In the genomic region with DNA sequence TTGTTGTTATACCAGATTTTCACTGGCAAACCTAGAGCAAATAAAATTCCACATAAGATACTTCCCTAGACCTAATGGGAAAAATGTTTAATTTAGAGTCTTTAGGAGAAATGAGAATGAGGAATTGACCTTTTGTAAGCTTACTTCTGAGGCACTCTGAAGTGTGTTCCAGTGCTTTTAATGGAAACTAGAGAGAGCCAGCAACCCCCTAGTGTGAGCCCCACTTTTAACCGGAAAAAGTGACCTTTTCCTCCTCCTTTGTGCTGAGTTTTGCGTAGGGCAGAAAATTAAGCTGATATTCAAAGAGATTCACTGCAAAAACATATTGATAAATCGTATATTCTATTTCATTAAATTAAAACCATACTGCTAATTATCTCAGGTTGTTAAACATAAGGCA, we compare ENCODE assay signal across 12 cellular contexts. TPM values are rescaled to one million over a fixed set of nuclear protein-coding genes. Genes with fewer than 3 reads are reported as not detected.
DNase-seq lines count a peak whose midpoint lies in the region; ATAC-seq and TF ChIP-seq lines count a peak whose summit lies in the region.
"Had no signal": no experiment of that assay in that cellular context is flagged by ENCODE, and none has a peak within 500 bp of the region (broad histone marks: within the 10 kb centered on the region; RNA-seq: fewer than 3 reads in every experiment).

No MANE protein-coding gene starts in this region.

- TF ChIP-seq POLR2A in prostate gland (IDR thresholded peaks at IDR 0.05), result no peak

- no peaks in the 10 kb centered on the region for H3K9me3 Mint-ChIP-seq in CD4-positive, CD25-positive, alpha-beta regulatory T cell
- no peaks in the 10 kb centered on the region for H3K9me3 Mint-ChIP-seq in GM23338
- H3K9me3 Mint-ChIP-seq in activated CD4-positive, alpha-beta memory T cell treated with anti-CD3 and anti-CD28 coated beads, Interleukin-2, amount 10 ng/mL, durations not matched to agents 7 days and 5 days, result no peaks in the 10 kb centered on the region

- H3K4me3 ChIP-seq in CD4-positive, CD25-positive, alpha-beta regulatory T cell (ENCODE audit: low read depth, low read length), result peak overlapping the region; percentile 100
- H3K4me3 ChIP-seq in GM23338, result no peak overlapping the region
- peak overlapping the region; percentile 92 for H3K4me3 ChIP-seq in mononuclear cell (ENCODE audit: low read length)
- H3K4me3 ChIP-seq in prostate gland, result no peak overlapping the region

- H4K20me1 ChIP-seq in GM23338 (replicated peaks; ENCODE audit: insufficient read depth), result no peaks in the 10 kb centered on the region

- DNase-seq in CD4-positive, CD25-positive, alpha-beta regulatory T cell, result peak in 1 of 3 donors; percentile 41
- no peak for DNase-seq in GM23338 (ENCODE audit: low spot score)
- no peak for DNase-seq in activated CD4-positive, alpha-beta memory T cell treated with anti-CD3 and anti-CD28 coated beads, Interleukin-2, amount 10 ng/mL, durations not matched to agents 7 days and 5 days
- DNase-seq in RWPE1 (ENCODE audit: low spot score), result no peak
- no peak for DNase-seq in prostate gland (ENCODE audit: low spot score)
- DNase-seq in DMS153 treated with DMSO at 0.1 percent for 48 hours (lab: John Stamatoyannopoulos, UW; ENCODE audit: unreplicated experiment), result no peak
- no peak for DNase-seq in globus pallidus (ENCODE audit: low spot score)
- DNase-seq: C1 segment of cervical spinal cord had no signal

- intact Hi-C loops in prostate gland (cut with DNase I), result no loop called here

- H3K36me3 ChIP-seq in CD4-positive, CD25-positive, alpha-beta regulatory T cell (ENCODE audit: control insufficient read depth, insufficient read depth, low read length), result peaks cover 4% of the 10 kb centered on the region
- H3K36me3 ChIP-seq in GM23338 (ENCODE audit: insufficient read depth) (no peaks in the 10 kb centered on the region), prostate gland (no peaks in the 10 kb centered on the region)

- H2AFZ ChIP-seq in GM23338, result no peak overlapping the region

- no peaks in the 10 kb centered on the region for H3K9me3 ChIP-seq in CD4-positive, CD25-positive, alpha-beta regulatory T cell (ENCODE audit: control insufficient read depth in 2 of 2, low read length in 2 of 2)
- H3K9me3 ChIP-seq in mononuclear cell (ENCODE audit: low read depth, low read length) (no peaks in the 10 kb centered on the region), prostate gland (no peaks in the 10 kb centered on the region)

- H3K27ac ChIP-seq in CD4-positive, CD25-positive, alpha-beta regulatory T cell (ENCODE audit: insufficient read depth, low read length, poor library complexity, severe bottlenecking), result peak overlapping the region; percentile 96
- H3K27ac ChIP-seq in GM23338 (ENCODE audit: low read depth), result no peak overlapping the region
- H3K27ac ChIP-seq in RWPE1, result no peak overlapping the region
- no peak overlapping the region for H3K27ac ChIP-seq in prostate gland

- no peaks in the 10 kb centered on the region for H3K27me3 ChIP-seq in CD4-positive, CD25-positive, alpha-beta regulatory T cell (ENCODE audit: control insufficient read depth, insufficient read depth, low read length)
- H3K27me3 ChIP-seq in GM23338 (ENCODE audit: insufficient read depth) (peaks cover 31% of the 10 kb centered on the region), mononuclear cell (ENCODE audit: insufficient read depth, low read length) (no peaks in the 10 kb centered on the region), prostate gland (replicated peaks; ENCODE audit: insufficient read depth) (no peaks in the 10 kb centered on the region)

- WGBS in prostate gland, result 76% methylated on average over 3 of the region's 3 CpGs

- peaks cover 68% of the 10 kb centered on the region for H3K4me1 ChIP-seq in CD4-positive, CD25-positive, alpha-beta regulatory T cell (ENCODE audit: control insufficient read depth, insufficient read depth, low read length, poor library complexity, severe bottlenecking)
- H3K4me1 ChIP-seq in GM23338 (ENCODE audit: insufficient read depth) (peaks cover 35% of the 10 kb centered on the region), mononuclear cell (ENCODE audit: insufficient read depth, low read length) (peaks cover 68% of the 10 kb centered on the region), prostate gland (replicated peaks) (no peaks in the 10 kb centered on the region)

- H3K27me3 Mint-ChIP-seq in CD4-positive, CD25-positive, alpha-beta regulatory T cell, result no peaks in the 10 kb centered on the region
- peaks cover 21% of the 10 kb centered on the region for H3K27me3 Mint-ChIP-seq in GM23338 (ENCODE audit: insufficient read depth, low read depth, poor library complexity)
- no peaks in the 10 kb centered on the region for H3K27me3 Mint-ChIP-seq in activated CD4-positive, alpha-beta memory T cell treated with anti-CD3 and anti-CD28 coated beads, Interleukin-2, amount 10 ng/mL, durations not matched to agents 7 days and 5 days

- no peak for ATAC-seq in CD4-positive, CD25-positive, alpha-beta regulatory T cell (ENCODE audit: low read depth in 2 of 2)
- ATAC-seq in GM23338, result no peak
- ATAC-seq: Panc1, sciatic nerve had no signal

- H3K79me2 ChIP-seq in GM23338 (replicated peaks; ENCODE audit: insufficient read depth), result no peaks in the 10 kb centered on the region

- CTCF ChIA-PET in activated CD4-positive, alpha-beta memory T cell treated with anti-CD3 and anti-CD28 coated beads, Interleukin-2, amount 10 ng/mL, durations not matched to agents 7 days and 5 days (lab: Charles Lee), result interaction anchor here (0.9 to 14.5 kb wide), 12 partner anchors 10 to 108 kb away, joined by 3 to 177 read pairs (median 10); no protein-coding TSS in a partner anchor
- CTCF ChIA-PET in RWPE1 (lab: Yijun Ruan, JAX), result no interaction called here

- peak overlapping the region; percentile 80 to 99 (median 92) for H3K4me3 Mint-ChIP-seq in CD4-positive, CD25-positive, alpha-beta regulatory T cell
- no peak overlapping the region for H3K4me3 Mint-ChIP-seq in GM23338
- peak overlapping the region; percentile 88 for H3K4me3 Mint-ChIP-seq in activated CD4-positive, alpha-beta memory T cell treated with anti-CD3 and anti-CD28 coated beads, Interleukin-2, amount 10 ng/mL, durations not matched to agents 7 days and 5 days

- H3K9me2 ChIP-seq in GM23338 (ENCODE audit: insufficient read depth), result no peaks in the 10 kb centered on the region

- 0 out of 2 replicates have a peak overlapping the region, but pooled peaks have one; percentile 17 for H3K4me2 ChIP-seq in GM23338

- no peak for TF ChIP-seq CTCF in GM23338 (conservative IDR thresholded peaks at IDR 0.05; ENCODE audit: low read depth in 2 of 2)
- TF ChIP-seq CTCF in RWPE1 (conservative IDR thresholded peaks at IDR 0.05; ENCODE audit: low read depth), result no peak
- TF ChIP-seq CTCF in prostate gland (IDR thresholded peaks at IDR 0.05), result no peak

- POLR2A ChIA-PET in activated CD4-positive, alpha-beta memory T cell treated with anti-CD3 and anti-CD28 coated beads, Interleukin-2, amount 10 ng/mL, durations not matched to agents 7 days and 5 days (lab: Charles Lee), result interaction anchor here (0.8 to 23.3 kb wide), 12 partner anchors 9 to 100 kb away, joined by 3 to 1125 read pairs (median 184); no protein-coding TSS in a partner anchor
- POLR2A ChIA-PET in RWPE1 (lab: Yijun Ruan, JAX; ENCODE audit: low non-redundant PET), result no interaction called here

- H3K36me3 Mint-ChIP-seq in CD4-positive, CD25-positive, alpha-beta regulatory T cell, result peaks cover 31% of the 10 kb centered on the region
- no peaks in the 10 kb centered on the region for H3K36me3 Mint-ChIP-seq in GM23338 (ENCODE audit: low read depth)
- H3K36me3 Mint-ChIP-seq in activated CD4-positive, alpha-beta memory T cell treated with anti-CD3 and anti-CD28 coated beads, Interleukin-2, amount 10 ng/mL, durations not matched to agents 7 days and 5 days (ENCODE audit: low read depth), result peaks cover 99% of the 10 kb centered on the region

- H3K4me1 Mint-ChIP-seq in CD4-positive, CD25-positive, alpha-beta regulatory T cell, result peaks cover 21 to 64% (median 52%) of the 10 kb centered on the region in 4 donors
- H3K4me1 Mint-ChIP-seq in GM23338, result peaks cover 56% of the 10 kb centered on the region
- H3K4me1 Mint-ChIP-seq in activated CD4-positive, alpha-beta memory T cell treated with anti-CD3 and anti-CD28 coated beads, Interleukin-2, amount 10 ng/mL, durations not matched to agents 7 days and 5 days, result peaks cover 31% of the 10 kb centered on the region

- H3F3A ChIP-seq in GM23338 (replicated peaks; ENCODE audit: low read depth), result no peaks in the 10 kb centered on the region

- peak overlapping the region; percentile 92 to 100 (median 97) for H3K27ac Mint-ChIP-seq in CD4-positive, CD25-positive, alpha-beta regulatory T cell
- no peak overlapping the region for H3K27ac Mint-ChIP-seq in GM23338
- H3K27ac Mint-ChIP-seq in activated CD4-positive, alpha-beta memory T cell treated with anti-CD3 and anti-CD28 coated beads, Interleukin-2, amount 10 ng/mL, durations not matched to agents 7 days and 5 days, result peak overlapping the region; percentile 99

TF ChIP-seq in GM23338, 12 proteins besides CTCF, POLR2A, EP300 and RAD21:
- TF ChIP-seq ZNF331 (CRISPR knock-in tag; IDR thresholded peaks at IDR 0.05; ENCODE audit: low read depth) (no peak), EZH2 (IDR thresholded peaks at IDR 0.05; ENCODE audit: low read depth, unreplicated experiment) (no peak), JUNB (IDR thresholded peaks at IDR 0.05; ENCODE audit: unreplicated experiment) (no peak), POLR2AphosphoS5 (IDR thresholded peaks at IDR 0.05; ENCODE audit: low read depth) (no peak), EZH2phosphoT487 (IDR thresholded peaks at IDR 0.05; ENCODE audit: unreplicated experiment) (no peak), NANOG (IDR thresholded peaks at IDR 0.05; ENCODE audit: borderline replicate concordance) (no peak), ZNF114 (CRISPR knock-in tag; IDR thresholded peaks at IDR 0.05) (no peak)
- TF ChIP-seq, protein P1, sequence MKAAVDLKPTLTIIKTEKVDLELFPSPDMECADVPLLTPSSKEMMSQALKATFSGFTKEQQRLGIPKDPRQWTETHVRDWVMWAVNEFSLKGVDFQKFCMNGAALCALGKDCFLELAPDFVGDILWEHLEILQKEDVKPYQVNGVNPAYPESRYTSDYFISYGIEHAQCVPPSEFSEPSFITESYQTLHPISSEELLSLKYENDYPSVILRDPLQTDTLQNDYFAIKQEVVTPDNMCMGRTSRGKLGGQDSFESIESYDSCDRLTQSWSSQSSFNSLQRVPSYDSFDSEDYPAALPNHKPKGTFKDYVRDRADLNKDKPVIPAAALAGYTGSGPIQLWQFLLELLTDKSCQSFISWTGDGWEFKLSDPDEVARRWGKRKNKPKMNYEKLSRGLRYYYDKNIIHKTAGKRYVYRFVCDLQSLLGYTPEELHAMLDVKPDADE (IDR thresholded peaks at IDR 0.05), result no peak

RNA-seq across cellular contexts. Expression of gene IKZF1, which starts 5.2 kb away (rescaled TPM):
- total RNA-seq in CD4-positive, CD25-positive, alpha-beta regulatory T cell, result 376 TPM
- 100 to 1,000 TPM; 153 to 176 (median 164) TPM for polyA plus RNA-seq in CD4-positive, CD25-positive, alpha-beta regulatory T cell
- 0.43 and 1.8 TPM in 2 replicates for total RNA-seq in GM23338 (2014; rRNA removed; shearing (Covaris generic))
- polyA plus RNA-seq in GM23338 (2016; fragmentation: Nextera tagmentation; extraction: Ambion mirVana), result 0.45 and 0.57 TPM in 2 replicates
- 100 to 1,000 TPM; 383 to 404 TPM for total RNA-seq in activated CD4-positive, alpha-beta memory T cell treated with anti-CD3 and anti-CD28 coated beads, Interleukin-2, amount 10 ng/mL, durations not matched to agents 7 days and 5 days
- 231 TPM for total RNA-seq in mononuclear cell
- total RNA-seq in prostate gland, result 1 to 10 TPM; 2.7 to 7.7 TPM
- total RNA-seq: NCI-H460 had no signal

Comparison
In these comparisons a context has a peak if more than half of its experiments do, and no peak if none do; other contexts are left out.
1. H3K4me3 ChIP-seq: peak in CD4-positive, CD25-positive, alpha-beta regulatory T cell (single experiment) and mononuclear cell (single experiment); none in GM23338 (single experiment) and prostate gland (0 of 2).
2. RNA of gene IKZF1, which starts 5.2 kb away (total RNA-seq): 383 to 404 TPM in activated CD4-positive, alpha-beta memory T cell treated with anti-CD3 and anti-CD28 coated beads, Interleukin-2, amount 10 ng/mL, durations not matched to agents 7 days and 5 days, 376 TPM in CD4-positive, CD25-positive, alpha-beta regulatory T cell (single experiment) and 231 TPM in mononuclear cell (single experiment); 2.7 to 7.7 TPM in prostate gland and 0.43 to 1.8 TPM in GM23338; every median in the first group is over 10 times any median in the second.